ENCODE assay signal across 21 cellular contexts in the genomic region with DNA sequence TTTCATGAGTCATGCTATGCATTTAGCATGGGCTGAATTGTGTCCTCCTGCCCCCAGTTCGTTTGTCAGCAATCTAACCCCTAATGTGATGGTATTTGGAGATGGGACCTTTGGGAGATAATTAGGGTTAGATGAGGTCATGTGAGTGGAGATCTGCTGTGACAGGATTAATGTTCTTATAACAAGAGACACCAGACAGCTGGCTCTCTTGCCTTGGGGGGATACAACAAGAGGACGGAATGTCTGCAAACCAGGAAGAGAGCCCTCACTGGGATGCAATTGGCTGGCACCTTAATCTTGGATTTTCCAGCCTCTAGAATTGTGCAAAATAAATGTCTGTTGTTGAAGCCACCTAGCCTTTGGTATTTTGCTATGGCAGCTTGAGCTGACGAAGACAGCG.
"Had no signal": no experiment of that assay in that cellular context is flagged by ENCODE, and none has a peak within 500 bp of the region (broad histone marks: within the 10 kb centered on the region; RNA-seq: fewer than 3 reads in every experiment).

No MANE protein-coding gene starts in this region.

- H3K4me3 ChIP-seq: colonic mucosa, heart left ventricle, mucosa of descending colon, psoas muscle, skin epidermis, stomach, thoracic aorta, transverse colon had no signal

- H3K27ac ChIP-seq: colonic mucosa, heart left ventricle, neutrophil, psoas muscle, skin epidermis, stomach, thoracic aorta, transverse colon had no signal

- H3K9me3 ChIP-seq: colonic mucosa, mucosa of descending colon, neutrophil, psoas muscle, thoracic aorta, transverse colon had no signal

- H3K4me1 ChIP-seq: colonic mucosa, heart left ventricle, psoas muscle, stomach, transverse colon had no signal

- ATAC-seq: heart left ventricle; left lobe of liver; mucosa of descending colon; naive thymus-derived CD8-positive, alpha-beta T cell; psoas muscle; sciatic nerve had no signal

- H3K27me3 ChIP-seq: colonic mucosa had no signal

- H3K36me3 ChIP-seq: colonic mucosa, heart left ventricle, neutrophil, stomach, thoracic aorta, transverse colon had no signal

- DNase-seq: colonic mucosa; effector CD8-positive, alpha-beta T cell; foreskin melanocyte; heart left ventricle; hippocampal formation; kidney glomerular epithelial cell; mammary epithelial cell; mucosa of descending colon; naive thymus-derived CD8-positive, alpha-beta T cell; psoas muscle; stimulated activated CD4-positive, alpha-beta T cell treated with anti-CD3 and anti-CD28 coated beads, Interleukin-2, amount 100 ng/mL, for 24 hours; stimulated activated CD4-positive, alpha-beta T cell treated with anti-CD3 and anti-CD28 coated beads, Interleukin-4, amount 100 ng/mL, for 4 hours; stimulated activated naive CD4-positive, alpha-beta T cell; stomach; substantia nigra; transverse colon had no signal
